In genomic region chr1:121097127-121097866, GRCh38 we compare ENCODE assay signal across 8 cellular contexts.
A peak's percentile ranks its signal among the peaks of the same experiment; 100 is the strongest.
DNase-seq lines count a peak whose midpoint lies in the region; ATAC-seq and TF ChIP-seq lines count a peak whose summit lies in the region.
"Not testable (repeated sequence)": the region's sequence is repeated elsewhere in the genome, so short reads cannot be mapped to it uniquely, and the experiment has no call there.

No MANE protein-coding gene starts in this region.

- CTCF ChIA-PET in WTC11 (lab: Charles Lee), result not testable (repeated sequence)

- not testable (repeated sequence) for H3K27me3 ChIP-seq in skeletal muscle satellite cell (ENCODE audit: control insufficient read depth, insufficient read depth, low read length)

- H3K4me3 ChIP-seq in skeletal muscle satellite cell (ENCODE audit: low read length), result not testable (repeated sequence)

- not testable (repeated sequence) for H3K9ac ChIP-seq in skeletal muscle satellite cell (ENCODE audit: low read depth, low read length)

- not testable (repeated sequence) for H3K36me3 ChIP-seq in skeletal muscle satellite cell (ENCODE audit: insufficient read depth, low read length)

- DNase-seq in A172 (ENCODE audit: low spot score) (peak; percentile 28), NCI-H2196 (lab: John Stamatoyannopoulos, UW; ENCODE audit: unreplicated experiment) (peak; percentile 77), WTC11 (ENCODE audit: low spot score) (peak; percentile 85), immature natural killer cell (peak; percentile 73 to 81 (median 79))

- H3K4me3 Mint-ChIP-seq in WTC11 (peak overlapping the region; percentile 69), brain (peak overlapping the region in 4 of 5 experiments; percentile 26 to 61 (median 55)), immature natural killer cell (peak overlapping the region in 3 of 5 donors; percentile 40 to 58 (median 55))

- POLR2A ChIA-PET in WTC11 (lab: Charles Lee), result not testable (repeated sequence)

- not testable (repeated sequence) for H3K9me3 Mint-ChIP-seq in WTC11, brain, immature natural killer cell

- H3K36me3 Mint-ChIP-seq in WTC11, brain, immature natural killer cell: not testable (repeated sequence)

- H3K4me1 ChIP-seq in skeletal muscle satellite cell (ENCODE audit: control insufficient read depth, insufficient read depth, low read length), result not testable (repeated sequence)

- not testable (repeated sequence) for H3K4me1 Mint-ChIP-seq in WTC11, brain, immature natural killer cell

- TF ChIP-seq CTCF in WTC11 (IDR thresholded peaks at IDR 0.05), result peak; percentile 65
- peak; percentile 69 to 73 for TF ChIP-seq CTCF in brain (conservative IDR thresholded peaks at IDR 0.05)

- peak overlapping the region; percentile 29 for H3K4me2 ChIP-seq in skeletal muscle satellite cell (ENCODE audit: low read length)

- not testable (repeated sequence) for H3K9me3 ChIP-seq in skeletal muscle satellite cell (replicated peaks; ENCODE audit: low read length)

- H3K27me3 Mint-ChIP-seq in WTC11 (ENCODE audit: low read depth); brain; immature natural killer cell (ENCODE audit: low read depth in 3 of 3): not testable (repeated sequence)

- not testable (repeated sequence) for H3K27ac Mint-ChIP-seq in WTC11, brain, immature natural killer cell

- ATAC-seq in GM18868 (IDR thresholded peaks at IDR 0.05; ENCODE audit: unreplicated experiment) (peak; percentile 95), HG03064 (IDR thresholded peaks at IDR 0.05; ENCODE audit: low read depth, unreplicated experiment) (peak; percentile 93), WTC11 (peak; percentile 88)

TF ChIP-seq in WTC11, 78 proteins besides CTCF, POLR2A, EP300 and RAD21:
- TF ChIP-seq, protein P1, sequence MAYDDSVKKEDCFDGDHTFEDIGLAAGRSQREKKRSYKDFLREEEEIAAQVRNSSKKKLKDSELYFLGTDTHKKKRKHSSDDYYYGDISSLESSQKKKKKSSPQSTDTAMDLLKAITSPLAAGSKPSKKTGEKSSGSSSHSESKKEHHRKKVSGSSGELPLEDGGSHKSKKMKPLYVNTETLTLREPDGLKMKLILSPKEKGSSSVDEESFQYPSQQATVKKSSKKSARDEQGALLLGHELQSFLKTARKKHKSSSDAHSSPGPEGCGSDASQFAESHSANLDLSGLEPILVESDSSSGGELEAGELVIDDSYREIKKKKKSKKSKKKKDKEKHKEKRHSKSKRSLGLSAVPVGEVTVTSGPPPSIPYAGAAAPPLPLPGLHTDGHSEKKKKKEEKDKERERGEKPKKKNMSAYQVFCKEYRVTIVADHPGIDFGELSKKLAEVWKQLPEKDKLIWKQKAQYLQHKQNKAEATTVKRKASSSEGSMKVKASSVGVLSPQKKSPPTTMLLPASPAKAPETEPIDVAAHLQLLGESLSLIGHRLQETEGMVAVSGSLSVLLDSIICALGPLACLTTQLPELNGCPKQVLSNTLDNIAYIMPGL (CRISPR knock-in tag; IDR thresholded peaks at IDR 0.05), result peak; percentile 69; the same call in 1 of the 2 replicates
- TF ChIP-seq MAX (CRISPR knock-in tag; IDR thresholded peaks at IDR 0.05) (peak; percentile 32; the same call in 1 of the 2 replicates), ETV6 (CRISPR knock-in tag; IDR thresholded peaks at IDR 0.05) (0 out of 2 replicates have a peak, but pooled peaks have one; percentile 19), ZNF263 (CRISPR knock-in tag; IDR thresholded peaks at IDR 0.05; ENCODE audit: low read depth) (peak; percentile 95)
- TF ChIP-seq, protein P2, sequence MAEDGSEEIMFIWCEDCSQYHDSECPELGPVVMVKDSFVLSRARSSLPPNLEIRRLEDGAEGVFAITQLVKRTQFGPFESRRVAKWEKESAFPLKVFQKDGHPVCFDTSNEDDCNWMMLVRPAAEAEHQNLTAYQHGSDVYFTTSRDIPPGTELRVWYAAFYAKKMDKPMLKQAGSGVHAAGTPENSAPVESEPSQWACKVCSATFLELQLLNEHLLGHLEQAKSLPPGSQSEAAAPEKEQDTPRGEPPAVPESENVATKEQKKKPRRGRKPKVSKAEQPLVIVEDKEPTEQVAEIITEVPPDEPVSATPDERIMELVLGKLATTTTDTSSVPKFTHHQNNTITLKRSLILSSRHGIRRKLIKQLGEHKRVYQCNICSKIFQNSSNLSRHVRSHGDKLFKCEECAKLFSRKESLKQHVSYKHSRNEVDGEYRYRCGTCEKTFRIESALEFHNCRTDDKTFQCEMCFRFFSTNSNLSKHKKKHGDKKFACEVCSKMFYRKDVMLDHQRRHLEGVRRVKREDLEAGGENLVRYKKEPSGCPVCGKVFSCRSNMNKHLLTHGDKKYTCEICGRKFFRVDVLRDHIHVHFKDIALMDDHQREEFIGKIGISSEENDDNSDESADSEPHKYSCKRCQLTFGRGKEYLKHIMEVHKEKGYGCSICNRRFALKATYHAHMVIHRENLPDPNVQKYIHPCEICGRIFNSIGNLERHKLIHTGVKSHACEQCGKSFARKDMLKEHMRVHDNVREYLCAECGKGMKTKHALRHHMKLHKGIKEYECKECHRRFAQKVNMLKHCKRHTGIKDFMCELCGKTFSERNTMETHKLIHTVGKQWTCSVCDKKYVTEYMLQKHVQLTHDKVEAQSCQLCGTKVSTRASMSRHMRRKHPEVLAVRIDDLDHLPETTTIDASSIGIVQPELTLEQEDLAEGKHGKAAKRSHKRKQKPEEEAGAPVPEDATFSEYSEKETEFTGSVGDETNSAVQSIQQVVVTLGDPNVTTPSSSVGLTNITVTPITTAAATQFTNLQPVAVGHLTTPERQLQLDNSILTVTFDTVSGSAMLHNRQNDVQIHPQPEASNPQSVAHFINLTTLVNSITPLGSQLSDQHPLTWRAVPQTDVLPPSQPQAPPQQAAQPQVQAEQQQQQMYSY (CRISPR knock-in tag; IDR thresholded peaks at IDR 0.05), result peak; percentile 80

Comparison
In these comparisons a context has a peak if more than half of its experiments do, and no peak if none do; other contexts are left out.
1. DNase-seq: peak in every context shown above with its lines; median percentile 85 in WTC11; 79 in immature natural killer cell; 77 in NCI-H2196; 28 in A172.